In the genomic region with DNA sequence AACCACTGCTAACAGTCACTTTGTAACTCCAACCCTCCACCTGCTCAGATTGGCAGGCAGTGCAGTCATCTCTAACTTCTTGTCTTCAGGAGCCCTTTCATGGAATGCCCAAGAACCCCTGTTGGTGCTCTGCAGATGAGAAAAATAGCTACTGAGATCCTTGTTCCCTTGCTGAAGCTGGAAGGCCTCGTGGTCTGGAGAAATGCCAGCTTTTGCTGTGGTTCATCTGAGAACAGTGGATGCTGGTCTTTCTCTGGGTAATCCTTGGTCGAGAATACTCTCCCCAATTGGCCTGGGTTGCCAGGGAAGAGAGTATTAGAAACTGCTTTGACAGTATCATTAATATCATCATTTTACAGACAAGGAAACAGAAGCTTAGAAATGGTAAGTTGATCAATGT, we compare ENCODE assay signal across 13 cellular contexts. TPM values are rescaled to one million over a fixed set of nuclear protein-coding genes. Genes with fewer than 3 reads are reported as not detected.
A peak's percentile ranks its signal among the peaks of the same experiment; 100 is the strongest.
DNase-seq lines count a peak whose midpoint lies in the region; ATAC-seq and TF ChIP-seq lines count a peak whose summit lies in the region.
"Had no signal": no experiment of that assay in that cellular context is flagged by ENCODE, and none has a peak within 500 bp of the region (broad histone marks: within the 10 kb centered on the region; RNA-seq: fewer than 3 reads in every experiment).

No MANE protein-coding gene starts in this region.

- H3K36me3 ChIP-seq in PC-3 (ENCODE audit: low read depth, low read length) (no peaks in the 10 kb centered on the region), fibroblast of lung (ENCODE audit: control insufficient read depth, insufficient read depth, low read length) (no peaks in the 10 kb centered on the region)

- no peaks in the 10 kb centered on the region for H3K9me3 ChIP-seq in PC-3 (ENCODE audit: low read length)
- H3K9me3 ChIP-seq in fibroblast of lung (ENCODE audit: control insufficient read depth, insufficient read depth, low read depth, low read length) = no peaks in the 10 kb centered on the region

- H3K27ac ChIP-seq in PC-3 (ENCODE audit: low read length) = peak overlapping the region; percentile 97
- no peak overlapping the region for H3K27ac ChIP-seq in fibroblast of lung (ENCODE audit: insufficient read depth, low read length)
- H3K27ac ChIP-seq: PC-9 had no signal

- H4K20me1 ChIP-seq in PC-3 (ENCODE audit: low read length) (no peaks in the 10 kb centered on the region), fibroblast of lung (ENCODE audit: control insufficient read depth, extremely low read depth, insufficient read depth, low read length) (no peaks in the 10 kb centered on the region)

- BruUV-seq in PC-3 (replicated peaks; lab: Mats Ljungman, UMichigan) = no TSS peak

- no peaks in the 10 kb centered on the region for H3K9me2 ChIP-seq in PC-3 (replicated peaks; ENCODE audit: low read length)

- DNase-seq in H4 (ENCODE audit: low spot score) = peak; percentile 37
- peak; percentile 19 for DNase-seq in PC-3
- DNase-seq in fibroblast of lung (ENCODE audit: low read depth in 2 of 2) = peak; percentile 53 to 61
- peak in 7 of 10 donors; percentile 22 to 86 (median 33) for DNase-seq in posterior cingulate gyrus
- DNase-seq in NCI-H1417 (lab: John Stamatoyannopoulos, UW) = no peak
- no peak for DNase-seq in NCI-H69 (lab: John Stamatoyannopoulos, UW)
- DNase-seq: activated naive CD8-positive, alpha-beta T cell treated with anti-CD3 and anti-CD28 coated beads for 36 hours; H7; NCI-H187 treated with DMSO at 0.1 percent for 48 hours; PC-9; stimulated activated naive CD4-positive, alpha-beta T cell; T1000 had no signal

- intact Hi-C loops in PC-3 (cut with micrococcal nuclease) = no loop called here
- intact Hi-C loops in posterior cingulate gyrus (cut with DNase I) = no loop called here

- CTCF ChIA-PET in PC-3 (lab: Charles Lee) = no interaction called here

- POLR2A ChIA-PET in PC-3 (lab: Charles Lee; ENCODE audit: unreplicated experiment) = interaction anchor here (0.5 kb wide), 1 partner anchor 14 kb away, joined by 4 read pairs; no protein-coding TSS in a partner anchor

- TF ChIP-seq CTCF in PC-3 (conservative IDR thresholded peaks at IDR 0.05; ENCODE audit: low read depth, low read length) = no peak
- no peak for TF ChIP-seq CTCF in fibroblast of lung (conservative IDR thresholded peaks at IDR 0.05 in 1 of 2, IDR thresholded peaks at IDR 0.05 in 1 of 2; ENCODE audit: low read depth in 1 of 2, low read length in 2 of 2)

- no peaks in the 10 kb centered on the region for H3K27me3 ChIP-seq in PC-3 (ENCODE audit: low read length)
- H3K27me3 ChIP-seq in fibroblast of lung (ENCODE audit: control insufficient read depth, insufficient read depth, low read length) = no peaks in the 10 kb centered on the region

- no peaks in the 10 kb centered on the region for H3F3A ChIP-seq in PC-3 (ENCODE audit: low read length, unreplicated experiment)

- H3K4me2 ChIP-seq in PC-3 (ENCODE audit: low read length) (no peak overlapping the region), fibroblast of lung (ENCODE audit: extremely low read depth, insufficient read depth, low read length) (no peak overlapping the region)
- H3K4me2 ChIP-seq: PC-9 had no signal

- H3K79me2 ChIP-seq in PC-3 (ENCODE audit: low read length) (no peaks in the 10 kb centered on the region), fibroblast of lung (ENCODE audit: control insufficient read depth, insufficient read depth, low read length) (no peaks in the 10 kb centered on the region)

- ATAC-seq in PC-3 (no peak; the same call in 1 of the 2 replicates), HG02588 (IDR thresholded peaks at IDR 0.05; ENCODE audit: unreplicated experiment) (no peak)

- H3K4me1 ChIP-seq in PC-3 (ENCODE audit: insufficient read depth, low read length) (peaks cover 38% of the 10 kb centered on the region), fibroblast of lung (ENCODE audit: control insufficient read depth, extremely low read depth, insufficient read depth, low read length) (peaks cover 5% of the 10 kb centered on the region)

- no peak overlapping the region for H3K4me3 ChIP-seq in PC-3 (ENCODE audit: low read length)
- H3K4me3 ChIP-seq in fibroblast of lung (replicated peaks in 1 of 4; ENCODE audit: control extremely low read depth in 1 of 4, insufficient read depth in 1 of 4, low read depth in 3 of 4, low read length in 4 of 4) = no peak overlapping the region
- H3K4me3 ChIP-seq: PC-9 had no signal

- H2AFZ ChIP-seq in PC-3 (ENCODE audit: low read length) (peak overlapping the region; percentile 11; the same call in 1 of the 2 replicates), fibroblast of lung (ENCODE audit: low read length) (no peak overlapping the region)
- H2AFZ ChIP-seq: PC-9 had no signal

- H3K9ac ChIP-seq in PC-3 (ENCODE audit: low read length) (peak overlapping the region; percentile 78), fibroblast of lung (ENCODE audit: insufficient read depth, low read length) (no peak overlapping the region)

RNA-seq across cellular contexts. Expression of a gene that starts 15.1 kb away (rescaled TPM):
- 9.2 and 14.3 TPM in 2 replicates for total RNA-seq in H4 (2014; rRNA removed; shearing (Covaris generic))
- total RNA-seq in PC-3 (2014; rRNA removed) = 22.0 and 27.2 TPM in 2 replicates
- 26.5 and 34.3 TPM in 2 replicates for total RNA-seq in fibroblast of lung
- 18.2 and 20.1 TPM in 2 replicates for polyA plus RNA-seq in fibroblast of lung
- polyA plus RNA-seq in fibroblast of lung (2012) = 14.0 and 18.3 TPM in 2 replicates
- 6.3 and 9.6 TPM in 2 replicates for polyA minus RNA-seq in fibroblast of lung (ENCODE audit: low replicate concordance)

Comparison
In these comparisons a context has a peak if more than half of its experiments do, and no peak if none do; other contexts are left out.
1. DNase-seq: peak in H4 (single experiment), PC-3 (single experiment), fibroblast of lung (2 of 2) and posterior cingulate gyrus (7 of 10); none in NCI-H1417 (0 of 3) and NCI-H69 (single experiment).